Comparison of ENCODE assay signal across 11 cellular contexts in the genomic region with DNA sequence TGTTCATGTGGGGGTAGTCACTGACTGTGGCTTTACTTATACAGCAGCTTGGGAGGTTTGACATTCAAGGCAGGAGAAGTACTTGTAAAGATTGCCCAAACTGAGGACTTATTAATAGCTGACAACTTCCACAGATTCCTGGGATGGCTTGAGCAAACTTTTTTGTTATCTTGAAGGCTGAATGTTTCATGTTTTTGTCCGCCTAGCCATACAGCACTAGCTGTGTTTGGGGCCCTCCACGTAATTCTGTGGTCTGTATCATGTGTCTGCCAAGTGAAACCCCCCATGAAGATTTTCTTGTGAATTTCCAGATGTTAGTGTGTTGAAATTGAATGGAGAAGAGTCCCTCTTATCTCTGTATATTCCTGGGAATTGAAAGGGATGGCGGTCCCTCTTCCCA. TPM values are rescaled to one million over a fixed set of nuclear protein-coding genes. Genes with fewer than 3 reads are reported as not detected.
A peak's percentile ranks its signal among the peaks of the same experiment; 100 is the strongest.
DNase-seq lines count a peak whose midpoint lies in the region; ATAC-seq, FAIRE-seq and TF ChIP-seq lines count a peak whose summit lies in the region.
"Had no signal": no experiment of that assay in that cellular context is flagged by ENCODE, and none has a peak within 500 bp of the region (broad histone marks: within the 10 kb centered on the region; RNA-seq: fewer than 3 reads in every experiment).

No MANE protein-coding gene starts in this region.

- peaks cover 0 to 6% (median 4%) of the 10 kb centered on the region in 3 donors for H3K36me3 Mint-ChIP-seq in immature natural killer cell

- TF ChIP-seq POLR2A in body of pancreas (IDR thresholded peaks at IDR 0.05), result no peak

- H3K9me3 Mint-ChIP-seq in immature natural killer cell, result no peaks in the 10 kb centered on the region

- no peak for TF ChIP-seq CTCF in body of pancreas (IDR thresholded peaks at IDR 0.05)
- no peak for TF ChIP-seq CTCF in fibroblast of pulmonary artery (IDR thresholded peaks at IDR 0.05; ENCODE audit: low read length, missing control alignments)
- TF ChIP-seq CTCF in pancreas (IDR thresholded peaks at IDR 0.05), result no peak
- TF ChIP-seq CTCF in ascending aorta (IDR thresholded peaks at IDR 0.05), result no peak

- H3K27ac Mint-ChIP-seq in immature natural killer cell, result no peak overlapping the region

- H3K4me3 ChIP-seq in body of pancreas (no peak overlapping the region), fibroblast of pulmonary artery (replicated peaks; ENCODE audit: low read depth, low read length) (no peak overlapping the region), pancreas (no peak overlapping the region), ascending aorta (no peak overlapping the region)
- H3K4me3 ChIP-seq: A549, MG63 had no signal

- H3K4me1 ChIP-seq in body of pancreas, result peaks cover 6% of the 10 kb centered on the region
- no peaks in the 10 kb centered on the region for H3K4me1 ChIP-seq in pancreas
- H3K4me1 ChIP-seq in ascending aorta, result no peaks in the 10 kb centered on the region
- H3K4me1 ChIP-seq: BE2C had no signal

- FAIRE-seq in pancreas (lab: Jason Lieb, UNC), result no peak

- peaks cover 0 to 2% of the 10 kb centered on the region in 2 donors for H3K4me1 Mint-ChIP-seq in immature natural killer cell

- intact Hi-C loops in body of pancreas (cut with DNase I) (loop anchor here (10.0 kb wide), 1 partner anchor 176 kb away; a partner anchor contains a TSS), pancreas (cut with DNase I) (no loop called here), ascending aorta (cut with DNase I) (loop anchor here (1.0 kb wide), 1 partner anchor 188 kb away; no protein-coding TSS in a partner anchor)

- peak; percentile 30 for ATAC-seq in body of pancreas
- ATAC-seq in pancreas, result peak in 3 of 4 donors; percentile 12 to 16 (median 12)
- no peak for ATAC-seq in HG02840 (IDR thresholded peaks at IDR 0.05; ENCODE audit: low FRiP score, unreplicated experiment)

- H3K27ac ChIP-seq in body of pancreas, result no peak overlapping the region
- H3K27ac ChIP-seq in pancreas, result no peak overlapping the region
- no peak overlapping the region for H3K27ac ChIP-seq in ascending aorta
- H3K27ac ChIP-seq: A549 had no signal

- H3K9me3 ChIP-seq in body of pancreas (no peaks in the 10 kb centered on the region), pancreas (no peaks in the 10 kb centered on the region), ascending aorta (no peaks in the 10 kb centered on the region)
- H3K9me3 ChIP-seq: A549, BE2C, MG63 had no signal

- H3K36me3 ChIP-seq in body of pancreas (replicated peaks in 1 of 2; ENCODE audit: insufficient read depth in 1 of 2, low read depth in 2 of 2), result no peaks in the 10 kb centered on the region
- no peaks in the 10 kb centered on the region for H3K36me3 ChIP-seq in pancreas
- no peaks in the 10 kb centered on the region for H3K36me3 ChIP-seq in ascending aorta
- H3K36me3 ChIP-seq: BE2C, MG63 had no signal

- no peaks in the 10 kb centered on the region for H3K27me3 ChIP-seq in body of pancreas
- H3K27me3 ChIP-seq in pancreas, result no peaks in the 10 kb centered on the region
- no peaks in the 10 kb centered on the region for H3K27me3 ChIP-seq in ascending aorta
- H3K27me3 ChIP-seq: BE2C, MG63 had no signal

- 83 to 84% methylated on average over 3 of the region's 3 CpGs for WGBS in body of pancreas, 2 donors
- WGBS in pancreas, 2 donors, result 78 to 89% methylated on average over 3 of the region's 3 CpGs

- no peak overlapping the region for H3K4me3 Mint-ChIP-seq in immature natural killer cell

- DNase-seq in EH (ENCODE audit: low read depth) (peak; percentile 11), body of pancreas (peak in 1 of 4 donors; percentile 17), fibroblast of pulmonary artery (ENCODE audit: low read depth) (peak; percentile 45), pancreas (no peak), immature natural killer cell (no peak), ascending aorta (ENCODE audit: low spot score in 2 of 2) (no peak), iPS-NIHi11 (ENCODE audit: low spot score) (no peak)

- H3K27me3 Mint-ChIP-seq in immature natural killer cell (ENCODE audit: low read depth in 3 of 3), result no peaks in the 10 kb centered on the region

RNA-seq across cellular contexts. Expression of a gene that starts 38.6 kb away (rescaled TPM):
- 10 to 100 TPM; 13.7 to 22.1 TPM for total RNA-seq in body of pancreas
- total RNA-seq in pancreas, result 10 to 100 TPM in 1 of 6 donors, 1 to 10 TPM in 5; 2.6 to 10.3 (median 4.1) TPM
- 1 to 10 TPM; 1.4 to 2.8 TPM for polyA plus RNA-seq in pancreas
- 10 to 100 TPM in 2 of 3 donors, 1 to 10 TPM in 1; 9.7 to 14.3 (median 11.1) TPM for polyA plus RNA-seq in immature natural killer cell
- 10.5 TPM for total RNA-seq in ascending aorta

Comparison
In these comparisons a context has a peak if more than half of its experiments do, and no peak if none do; other contexts are left out.
1. DNase-seq: peak in EH (single experiment) and fibroblast of pulmonary artery (single experiment); none in pancreas (0 of 6), immature natural killer cell (0 of 3), ascending aorta (0 of 2) and iPS-NIHi11 (single experiment).
2. intact Hi-C loops: an anchor here in body of pancreas (10.0 kb wide) and ascending aorta (1.0 kb wide); none called in pancreas.